In the genomic region with DNA sequence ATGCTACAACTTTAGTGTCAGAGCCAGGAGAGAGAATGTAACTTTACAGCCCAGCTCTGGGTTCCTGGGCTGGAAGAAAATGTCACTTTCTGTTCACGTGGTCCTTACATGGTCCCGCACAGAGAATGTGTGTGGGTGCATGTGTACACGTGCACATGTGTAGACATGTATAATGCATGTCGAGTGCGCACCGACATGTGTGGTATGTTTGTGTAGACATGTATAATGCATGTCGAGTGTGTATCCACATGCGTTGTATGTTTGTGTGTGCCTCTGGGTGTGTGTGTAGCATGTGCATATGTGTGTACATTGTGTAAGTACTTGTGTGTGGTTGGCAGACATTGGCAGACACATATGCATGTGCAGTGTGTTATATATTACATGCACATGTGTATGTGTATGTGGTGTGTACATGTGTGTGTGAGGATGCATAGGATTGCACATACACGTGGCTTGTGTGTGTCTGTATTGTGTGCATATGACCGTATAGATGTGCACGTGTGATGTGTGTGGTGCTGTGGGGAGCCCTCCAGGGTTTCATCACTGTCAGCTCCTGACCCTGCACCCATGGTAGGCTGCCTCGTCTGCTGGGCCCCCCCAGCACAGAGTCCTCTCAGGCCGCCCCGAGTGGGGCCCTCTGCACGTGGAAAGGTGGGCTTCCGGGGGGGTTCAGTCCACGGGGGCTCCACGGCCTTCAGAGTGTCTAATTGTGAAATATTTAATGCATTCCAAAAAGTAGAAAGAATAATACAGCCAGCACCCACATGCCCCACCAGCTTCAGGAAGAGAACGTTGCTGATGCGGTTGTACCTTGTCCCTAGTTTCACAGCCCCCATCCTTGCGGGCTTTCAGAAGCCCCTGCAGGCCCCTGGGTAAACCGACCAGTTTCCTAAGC, we compare ENCODE assay signal across 23 cellular contexts.
A peak's percentile ranks its signal among the peaks of the same experiment; 100 is the strongest.
DNase-seq lines count a peak whose midpoint lies in the region; ATAC-seq and TF ChIP-seq lines count a peak whose summit lies in the region.
"Had no signal": no experiment of that assay in that cellular context is flagged by ENCODE, and none has a peak within 500 bp of the region (broad histone marks: within the 10 kb centered on the region; RNA-seq: fewer than 3 reads in every experiment).

No MANE protein-coding gene starts in this region.

- CTCF ChIA-PET in WTC11 (lab: Charles Lee) = interaction anchor here (1.0 to 14.8 kb wide), 3 partner anchors 20 to 211 kb away, joined by 3 to 229 read pairs (median 45); no protein-coding TSS in a partner anchor
- CTCF ChIA-PET in CD8-positive, alpha-beta T cell (lab: Charles Lee) = interaction anchor here (1.2 to 1.6 kb wide), 3 partner anchors 22 to 218 kb away, joined by 3 read pairs; no protein-coding TSS in a partner anchor

- H3K9me3 Mint-ChIP-seq in activated naive CD4-positive, alpha-beta T cell treated with anti-CD3 and anti-CD28 coated beads, Interleukin-2, amount 50 U/mL, for 72 hours = no peaks in the 10 kb centered on the region
- H3K9me3 Mint-ChIP-seq in WTC11 = no peaks in the 10 kb centered on the region
- H3K9me3 Mint-ChIP-seq in CD8-positive, alpha-beta T cell = no peaks in the 10 kb centered on the region
- H3K9me3 Mint-ChIP-seq: activated naive CD4-positive, alpha-beta T cell treated with anti-CD3 and anti-CD28 coated beads, Interleukin-2, amount 50 U/mL, for 24 hours; CD4-positive, CD25-positive, alpha-beta regulatory T cell; endodermal cell had no signal

- H3K9me3 ChIP-seq in left lung (no peaks in the 10 kb centered on the region), spleen (peaks cover 0 to 3% (median 0%) of the 10 kb centered on the region in 8 donors)
- H3K9me3 ChIP-seq in CD8-positive, alpha-beta T cell (ENCODE audit: low read length) = no peaks in the 10 kb centered on the region

- no peak overlapping the region for H3K27ac ChIP-seq in left lung
- no peak overlapping the region for H3K27ac ChIP-seq in spleen
- H3K27ac ChIP-seq in CD8-positive, alpha-beta T cell (ENCODE audit: low read depth, low read length) = no peak overlapping the region
- H3K27ac ChIP-seq: HL-60, SJSA1 had no signal

- no peaks in the 10 kb centered on the region for H3K27me3 Mint-ChIP-seq in WTC11 (ENCODE audit: low read depth)
- no peaks in the 10 kb centered on the region for H3K27me3 Mint-ChIP-seq in CD8-positive, alpha-beta T cell (ENCODE audit: low read depth)
- H3K27me3 Mint-ChIP-seq: activated naive CD4-positive, alpha-beta T cell treated with anti-CD3 and anti-CD28 coated beads, Interleukin-2, amount 50 U/mL, for 24 hours; CD4-positive, CD25-positive, alpha-beta regulatory T cell had no signal

- H3K4me3 ChIP-seq in left lung = no peak overlapping the region
- no peak overlapping the region for H3K4me3 ChIP-seq in spleen
- no peak overlapping the region for H3K4me3 ChIP-seq in CD8-positive, alpha-beta T cell (ENCODE audit: low read depth, low read length)
- H3K4me3 ChIP-seq: SJSA1 had no signal

- DNase-seq in activated naive CD4-positive, alpha-beta T cell treated with anti-CD3 and anti-CD28 coated beads, Interleukin-2, amount 50 U/mL, for 72 hours (ENCODE audit: low spot score in 2 of 2) = peak; percentile 0 to 42
- no peak for DNase-seq in activated naive CD4-positive, alpha-beta T cell treated with anti-CD3 and anti-CD28 coated beads, Interleukin-2, amount 50 U/mL, for 16 hours
- DNase-seq in WTC11 (ENCODE audit: low spot score) = peak; percentile 1
- peak; percentile 14 to 53 for DNase-seq in left lung
- DNase-seq in spleen = peak; percentile 33
- no peak for DNase-seq in CD8-positive, alpha-beta T cell
- no peak for DNase-seq in OCI-M2 (lab: John Stamatoyannopoulos, UW; ENCODE audit: unreplicated experiment)
- DNase-seq: ACHN; activated CD4-positive, alpha-beta T cell treated with anti-CD3 and anti-CD28 coated beads, Interleukin-2, amount 50 U/mL, for 1 hour; CD4-positive, CD25-positive, alpha-beta regulatory T cell; endodermal cell; GF-D8; midbrain; MV-4-11; NCI-H1694 treated with DMSO at 0.1 percent for 48 hours; NCI-H2227 treated with DMSO at 0.1 percent for 48 hours; NCI-H774; stimulated activated CD4-positive, alpha-beta T cell treated with anti-CD3 and anti-CD28 coated beads, Interleukin-15, amount 100 ng/mL, for 24 hours had no signal

- TF ChIP-seq CTCF in WTC11 (IDR thresholded peaks at IDR 0.05) (no peak), left lung (IDR thresholded peaks at IDR 0.05) (no peak), spleen (IDR thresholded peaks at IDR 0.05 in 8 of 11, conservative IDR thresholded peaks at IDR 0.05 in 3 of 11) (no peak)
- TF ChIP-seq CTCF in CD8-positive, alpha-beta T cell (IDR thresholded peaks at IDR 0.05) = no peak

- H3K4me3 Mint-ChIP-seq in WTC11 = no peak overlapping the region
- no peak overlapping the region for H3K4me3 Mint-ChIP-seq in CD8-positive, alpha-beta T cell
- H3K4me3 Mint-ChIP-seq: activated naive CD4-positive, alpha-beta T cell treated with anti-CD3 and anti-CD28 coated beads, Interleukin-2, amount 50 U/mL, for 24 hours; CD4-positive, CD25-positive, alpha-beta regulatory T cell; endodermal cell had no signal

- POLR2A ChIA-PET in WTC11 (lab: Charles Lee) = no interaction called here
- POLR2A ChIA-PET in CD8-positive, alpha-beta T cell (lab: Charles Lee) = no interaction called here

- H3K36me3 ChIP-seq in left lung (no peaks in the 10 kb centered on the region), spleen (no peaks in the 10 kb centered on the region)
- H3K36me3 ChIP-seq in CD8-positive, alpha-beta T cell (ENCODE audit: insufficient read depth, low read length) = no peaks in the 10 kb centered on the region

- no peak overlapping the region for H3K27ac Mint-ChIP-seq in activated naive CD4-positive, alpha-beta T cell treated with anti-CD3 and anti-CD28 coated beads, Interleukin-2, amount 50 U/mL, for 72 hours
- no peak overlapping the region; the same call in 1 of the 2 replicates for H3K27ac Mint-ChIP-seq in WTC11
- H3K27ac Mint-ChIP-seq in CD8-positive, alpha-beta T cell = no peak overlapping the region
- H3K27ac Mint-ChIP-seq: CD4-positive, CD25-positive, alpha-beta regulatory T cell; endodermal cell had no signal

- peaks cover 11 to 27% of the 10 kb centered on the region in 2 donors for H3K4me1 ChIP-seq in left lung
- H3K4me1 ChIP-seq in spleen = peaks cover 10 to 56% (median 35%) of the 10 kb centered on the region in 6 donors
- H3K4me1 ChIP-seq in CD8-positive, alpha-beta T cell (ENCODE audit: insufficient read depth, low read length) = no peaks in the 10 kb centered on the region

- TF ChIP-seq POLR2A in spleen (IDR thresholded peaks at IDR 0.05) = no peak

- WGBS in spleen, 5 donors = 80 to 89% (median 86%) methylated on average over 21 to 22 of the region's 22 CpGs

- H3K4me1 Mint-ChIP-seq in WTC11 = peaks cover 58% of the 10 kb centered on the region
- peaks cover 2% of the 10 kb centered on the region for H3K4me1 Mint-ChIP-seq in CD8-positive, alpha-beta T cell (ENCODE audit: low read depth)
- H3K4me1 Mint-ChIP-seq: activated naive CD4-positive, alpha-beta T cell treated with anti-CD3 and anti-CD28 coated beads, Interleukin-2, amount 50 U/mL, for 24 hours; CD4-positive, CD25-positive, alpha-beta regulatory T cell had no signal

- H3K27me3 ChIP-seq in left lung = peaks cover 0 to 8% of the 10 kb centered on the region in 2 donors
- peaks cover 0 to 3% (median 0%) of the 10 kb centered on the region in 7 donors for H3K27me3 ChIP-seq in spleen (replicated peaks in 1 of 7)
- H3K27me3 ChIP-seq in CD8-positive, alpha-beta T cell (ENCODE audit: insufficient read depth, low read length) = no peaks in the 10 kb centered on the region
- H3K27me3 ChIP-seq: SJSA1 had no signal

- ATAC-seq in activated naive CD4-positive, alpha-beta T cell treated with anti-CD3 and anti-CD28 coated beads, Interleukin-2, amount 50 U/mL, for 72 hours = no peak
- ATAC-seq in WTC11 (no peak), left lung (no peak), GM19452 (IDR thresholded peaks at IDR 0.05; ENCODE audit: unreplicated experiment) (no peak)
- ATAC-seq in CD8-positive, alpha-beta T cell = no peak
- ATAC-seq: left colon had no signal

- intact Hi-C loops in left lung (cut with DNase I) = no loop called here
- intact Hi-C loops in spleen (cut with DNase I; ENCODE audit: low total_unique reads) = no loop called here
- intact Hi-C loops in CD8-positive, alpha-beta T cell (cut with DNase I, micrococcal nuclease) = no loop called here

- H3K36me3 Mint-ChIP-seq in activated naive CD4-positive, alpha-beta T cell treated with anti-CD3 and anti-CD28 coated beads, Interleukin-2, amount 50 U/mL, for 72 hours = no peaks in the 10 kb centered on the region
- no peaks in the 10 kb centered on the region for H3K36me3 Mint-ChIP-seq in WTC11
- no peaks in the 10 kb centered on the region for H3K36me3 Mint-ChIP-seq in CD8-positive, alpha-beta T cell
- H3K36me3 Mint-ChIP-seq: activated naive CD4-positive, alpha-beta T cell treated with anti-CD3 and anti-CD28 coated beads, Interleukin-2, amount 50 U/mL, for 24 hours; CD4-positive, CD25-positive, alpha-beta regulatory T cell had no signal

TF ChIP-seq in WTC11, 78 proteins besides CTCF, POLR2A, EP300 and RAD21:
- no peak for TF ChIP-seq ATF2 (CRISPR knock-in tag; IDR thresholded peaks at IDR 0.05; ENCODE audit: borderline replicate concordance, low read depth)
- TF ChIP-seq ESRRA (CRISPR knock-in tag; IDR thresholded peaks at IDR 0.05; ENCODE audit: borderline replicate concordance) = no peak
- no peak for TF ChIP-seq NFE2L1 (CRISPR knock-in tag; IDR thresholded peaks at IDR 0.05)

Comparison
In these comparisons a context has a peak if more than half of its experiments do, and no peak if none do; other contexts are left out.
1. DNase-seq: peak in activated naive CD4-positive, alpha-beta T cell treated with anti-CD3 and anti-CD28 coated beads, Interleukin-2, amount 50 U/mL, for 72 hours (2 of 2), WTC11 (single experiment), left lung (2 of 2) and spleen (single experiment); none in activated naive CD4-positive, alpha-beta T cell treated with anti-CD3 and anti-CD28 coated beads, Interleukin-2, amount 50 U/mL, for 16 hours (single experiment), CD8-positive, alpha-beta T cell (0 of 7) and OCI-M2 (single experiment).